In the genomic region with DNA sequence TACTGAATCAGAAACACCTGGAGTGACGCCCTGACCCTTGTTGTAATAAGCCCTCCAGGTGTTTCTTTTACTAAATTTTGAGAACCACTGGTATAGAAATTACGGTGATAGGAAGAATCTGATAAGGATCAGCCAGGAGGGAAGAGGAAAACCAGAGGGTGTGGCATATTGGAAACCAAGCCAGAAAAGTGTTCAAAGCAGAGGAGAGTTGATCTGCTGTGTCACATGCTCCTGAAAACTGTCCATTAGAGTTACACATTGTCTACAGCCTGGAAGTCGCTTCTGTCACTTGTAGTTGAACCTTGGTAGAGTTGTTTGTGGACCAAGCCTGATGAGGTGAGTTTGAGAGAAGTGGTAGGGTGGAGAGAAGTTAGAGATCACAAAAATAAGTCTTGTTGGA, we compare ENCODE assay signal across 25 cellular contexts.
DNase-seq lines count a peak whose midpoint lies in the region; ATAC-seq, FAIRE-seq and TF ChIP-seq lines count a peak whose summit lies in the region.
"Had no signal": no experiment of that assay in that cellular context is flagged by ENCODE, and none has a peak within 500 bp of the region (broad histone marks: within the 10 kb centered on the region; RNA-seq: fewer than 3 reads in every experiment).

No MANE protein-coding gene starts in this region.

- DNase-seq in mammary epithelial cell (peak; percentile 35), breast epithelium (ENCODE audit: low spot score in 2 of 2) (no peak), endothelial cell of umbilical vein (ENCODE audit: low read depth, low spot score) (no peak), mucosa of descending colon (peak in 1 of 3 donors; percentile 23), hepatic stellate cell (ENCODE audit: low spot score) (no peak)
- DNase-seq: 8988T; ACHN; AML-193; C1 segment of cervical spinal cord; Calu3; CD4-positive, alpha-beta memory T cell; COR-L47; DMS53; DMS79 treated with DMSO at 0.1 percent for 48 hours; GF-D8; GM23248; H7; HCEC 1CT had no signal

- in situ Hi-C loops in mammary epithelial cell (cut with MboI; ENCODE audit: low sequenced_read_pairs in 2 of 2), result no loop called here

- H3K4me2 ChIP-seq in mammary epithelial cell (ENCODE audit: insufficient read depth, low read depth, low read length) (no peak overlapping the region), endothelial cell of umbilical vein (ENCODE audit: insufficient read depth, low read length) (no peak overlapping the region)
- H3K4me2 ChIP-seq: A549 had no signal

- intact Hi-C loops in mammary epithelial cell (cut with micrococcal nuclease), result no loop called here
- intact Hi-C loops in breast epithelium (cut with DNase I; ENCODE audit: low total_unique reads), result no loop called here
- intact Hi-C loops in endothelial cell of umbilical vein (cut with micrococcal nuclease), result loop anchor here (5.0 kb wide), 1 partner anchor 59 kb away; no protein-coding TSS in a partner anchor
- intact Hi-C loops in mucosa of descending colon (cut with DNase I, micrococcal nuclease), result no loop called here

- no peaks in the 10 kb centered on the region for H3K27me3 ChIP-seq in mammary epithelial cell (ENCODE audit: insufficient read depth, low read length)
- no peaks in the 10 kb centered on the region for H3K27me3 ChIP-seq in breast epithelium
- no peaks in the 10 kb centered on the region for H3K27me3 ChIP-seq in endothelial cell of umbilical vein (ENCODE audit: control insufficient read depth in 2 of 2, insufficient read depth in 2 of 2, low read length in 2 of 2)

- BruUV-seq in mammary epithelial cell (replicated peaks; lab: Mats Ljungman, UMichigan), result no TSS peak
- no TSS peak for BruUV-seq in endothelial cell of umbilical vein (replicated peaks; lab: Mats Ljungman, UMichigan)

- no peaks in the 10 kb centered on the region for H3K36me3 ChIP-seq in mammary epithelial cell (ENCODE audit: insufficient read depth, low read length)
- H3K36me3 ChIP-seq in breast epithelium, result no peaks in the 10 kb centered on the region
- H3K36me3 ChIP-seq in endothelial cell of umbilical vein (ENCODE audit: control insufficient read depth in 2 of 2, extremely low read depth in 1 of 2, insufficient read depth in 2 of 2, low read length in 2 of 2), result no peaks in the 10 kb centered on the region
- no peaks in the 10 kb centered on the region for H3K36me3 ChIP-seq in mucosa of descending colon (ENCODE audit: low read depth)

- H3K9me3 ChIP-seq in mammary epithelial cell (replicated peaks; ENCODE audit: insufficient read depth, low read length), result no peaks in the 10 kb centered on the region
- H3K9me3 ChIP-seq in breast epithelium, result no peaks in the 10 kb centered on the region
- H3K9me3 ChIP-seq in endothelial cell of umbilical vein (replicated peaks; ENCODE audit: control insufficient read depth, insufficient read depth, low read length), result no peaks in the 10 kb centered on the region
- no peaks in the 10 kb centered on the region for H3K9me3 ChIP-seq in mucosa of descending colon
- H3K9me3 ChIP-seq: A549 had no signal

- peak; percentile 66 for ATAC-seq in mucosa of descending colon
- ATAC-seq in GM18858 (IDR thresholded peaks at IDR 0.05; ENCODE audit: unreplicated experiment), result no peak
- no peak for ATAC-seq in GM18867 (IDR thresholded peaks at IDR 0.05; ENCODE audit: unreplicated experiment)
- ATAC-seq: A549 had no signal

- H3K4me1 ChIP-seq in mammary epithelial cell (ENCODE audit: insufficient read depth, low read length) (peaks cover 3% of the 10 kb centered on the region), breast epithelium (no peaks in the 10 kb centered on the region), endothelial cell of umbilical vein (ENCODE audit: control insufficient read depth, extremely low read depth, insufficient read depth, low read length) (peaks cover 9% of the 10 kb centered on the region), mucosa of descending colon (ENCODE audit: low read depth) (peaks cover 4% of the 10 kb centered on the region)

- H3K27ac ChIP-seq in mammary epithelial cell (ENCODE audit: insufficient read depth, low read depth, low read length) (no peak overlapping the region), breast epithelium (no peak overlapping the region), endothelial cell of umbilical vein (ENCODE audit: insufficient read depth, low read depth, low read length) (no peak overlapping the region)
- H3K27ac ChIP-seq: A549, GM23248 had no signal

- TF ChIP-seq POLR2A in breast epithelium (IDR thresholded peaks at IDR 0.05), result no peak
- no peak for TF ChIP-seq POLR2A in endothelial cell of umbilical vein (IDR thresholded peaks at IDR 0.05; ENCODE audit: low read depth, low read length)

- FAIRE-seq in endothelial cell of umbilical vein (lab: Jason Lieb, UNC), result no peak
- FAIRE-seq: A549, GM12891, GM18507, GM19239, H1 had no signal

- POLR2A ChIA-PET in endothelial cell of umbilical vein (lab: Charles Lee), result no interaction called here

- H3K79me2 ChIP-seq in mammary epithelial cell (ENCODE audit: insufficient read depth, low read length) (no peaks in the 10 kb centered on the region), endothelial cell of umbilical vein (ENCODE audit: control insufficient read depth, insufficient read depth, low read length) (no peaks in the 10 kb centered on the region)

- no peak overlapping the region for H3K4me3 ChIP-seq in mammary epithelial cell (replicated peaks in 1 of 3; ENCODE audit: insufficient read depth in 1 of 3, low read depth in 2 of 3, low read length in 3 of 3)
- no peak overlapping the region for H3K4me3 ChIP-seq in breast epithelium
- H3K4me3 ChIP-seq in endothelial cell of umbilical vein (replicated peaks in 1 of 3; ENCODE audit: insufficient read depth in 1 of 3, low read depth in 1 of 3, low read length in 3 of 3), result no peak overlapping the region
- H3K4me3 ChIP-seq in mucosa of descending colon, result no peak overlapping the region
- H3K4me3 ChIP-seq: A549, GM23248 had no signal

- H4K20me1 ChIP-seq in mammary epithelial cell (ENCODE audit: insufficient read depth, low read length) (no peaks in the 10 kb centered on the region), endothelial cell of umbilical vein (replicated peaks; ENCODE audit: control insufficient read depth, extremely low read depth, insufficient read depth, low read length) (no peaks in the 10 kb centered on the region)

- dilution Hi-C loops in mammary epithelial cell (cut with HindIII; ENCODE audit: low sequenced_read_pairs), result no loop called here
- dilution Hi-C loops in endothelial cell of umbilical vein (cut with MboI; ENCODE audit: extremely low pct_ligation_motif_present, low sequenced_read_pairs), result no loop called here

- H2AFZ ChIP-seq in mammary epithelial cell (ENCODE audit: low read depth, low read length) (no peak overlapping the region), endothelial cell of umbilical vein (ENCODE audit: low read depth, low read length) (no peak overlapping the region)
- H2AFZ ChIP-seq: GM23248 had no signal

- H3K9ac ChIP-seq in mammary epithelial cell (ENCODE audit: insufficient read depth, low read length), result no peak overlapping the region
- H3K9ac ChIP-seq in endothelial cell of umbilical vein (replicated peaks; ENCODE audit: extremely low read depth, insufficient read depth, low read length), result no peak overlapping the region
- H3K9ac ChIP-seq: GM23248 had no signal

- TF ChIP-seq CTCF in mammary epithelial cell (conservative IDR thresholded peaks at IDR 0.05 in 1 of 2, IDR thresholded peaks at IDR 0.05 in 1 of 2; ENCODE audit: extremely low read depth in 1 of 2, insufficient read depth in 1 of 2, low read depth in 1 of 2, low read length in 2 of 2), result no peak
- no peak for TF ChIP-seq CTCF in breast epithelium (IDR thresholded peaks at IDR 0.05)
- no peak for TF ChIP-seq CTCF in endothelial cell of umbilical vein (IDR thresholded peaks at IDR 0.05; ENCODE audit: extremely low read depth in 1 of 2, insufficient read depth in 1 of 2, low read depth in 1 of 2, low read length in 2 of 2)
- no peak for TF ChIP-seq CTCF in mucosa of descending colon (IDR thresholded peaks at IDR 0.05)

- WGBS in mammary epithelial cell (ENCODE audit: low coverage, missing lambda C conversion rate), result 64% methylated on average over 3 of the region's 3 CpGs

- no peaks in the 10 kb centered on the region for H3K9me1 ChIP-seq in endothelial cell of umbilical vein (replicated peaks; ENCODE audit: control insufficient read depth, extremely low read depth, insufficient read depth, low read length)

- CTCF ChIA-PET in mammary epithelial cell (lab: Charles Lee; ENCODE audit: low non-redundant PET) (no interaction called here), endothelial cell of umbilical vein (lab: Charles Lee) (no interaction called here)

TF ChIP-seq in endothelial cell of umbilical vein, 7 proteins besides CTCF, POLR2A, EP300 and RAD21:
- TF ChIP-seq FOS (IDR thresholded peaks at IDR 0.05; ENCODE audit: borderline replicate concordance, insufficient read depth, low read length) (no peak), JUN (IDR thresholded peaks at IDR 0.05; ENCODE audit: borderline replicate concordance, insufficient read depth, insufficient read length, low read depth) (no peak), GATA2 (IDR thresholded peaks at IDR 0.05; ENCODE audit: insufficient read depth, insufficient read length, low read depth, low read length) (peak; percentile 51), EZH2 (IDR thresholded peaks at IDR 0.05; ENCODE audit: borderline replicate concordance, low read depth, low read length, severe bottlenecking) (no peak), POLR2AphosphoS5 (IDR thresholded peaks at IDR 0.05; ENCODE audit: insufficient read depth, low read depth, low read length) (no peak)
